23 cellular contexts compared by ENCODE assay signal in the genomic region with DNA sequence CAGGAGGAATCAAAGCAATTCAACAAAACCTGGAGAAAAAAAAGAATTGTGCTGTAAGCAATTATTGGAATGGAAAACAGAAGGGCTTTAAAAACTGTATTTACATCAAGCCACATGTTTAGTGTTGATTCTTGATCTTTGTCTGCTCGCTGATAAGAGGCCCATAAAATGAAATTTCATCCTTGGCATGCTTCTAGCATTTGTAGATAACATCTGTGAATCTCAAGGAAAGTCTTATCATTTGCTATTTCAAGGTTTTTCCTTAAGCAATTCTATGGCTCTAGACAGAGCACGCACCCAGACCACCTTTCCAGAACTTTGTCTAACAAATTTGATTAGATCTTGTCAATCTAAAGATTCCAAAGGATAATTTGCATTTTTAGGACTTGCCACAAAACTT.
DNase-seq lines count a peak whose midpoint lies in the region; ATAC-seq, FAIRE-seq and TF ChIP-seq lines count a peak whose summit lies in the region.
"Had no signal": no experiment of that assay in that cellular context is flagged by ENCODE, and none has a peak within 500 bp of the region (broad histone marks: within the 10 kb centered on the region; RNA-seq: fewer than 3 reads in every experiment).

No MANE protein-coding gene starts in this region.

- H3K4me1 ChIP-seq in GM23338 (ENCODE audit: insufficient read depth) (peaks cover 35% of the 10 kb centered on the region), K562 (replicated peaks in 1 of 2; ENCODE audit: control insufficient read depth in 2 of 2, insufficient read depth in 2 of 2, low read length in 2 of 2) (no peaks in the 10 kb centered on the region), neuronal stem cell (ENCODE audit: control insufficient read depth in 2 of 2, insufficient read depth in 1 of 2, low read depth in 1 of 2, low read length in 2 of 2) (peaks cover 11 to 13% of the 10 kb centered on the region in 2 donors)
- H3K4me1 ChIP-seq: BLaER1 had no signal

- no peaks in the 10 kb centered on the region for H3K27me3 Mint-ChIP-seq in GM23338 (ENCODE audit: insufficient read depth, low read depth, poor library complexity)
- H3K27me3 Mint-ChIP-seq: T-cell had no signal

- H3K9ac ChIP-seq in K562 (ENCODE audit: insufficient read depth in 1 of 2, low read depth in 2 of 2, low read length in 2 of 2), result no peak overlapping the region
- H3K9ac ChIP-seq in neuronal stem cell (ENCODE audit: low read depth, low read length, poor library complexity), result no peak overlapping the region
- H3K9ac ChIP-seq: BLaER1 had no signal

- FAIRE-seq in K562 (lab: Jason Lieb, UNC), result no peak
- FAIRE-seq: GM12892, GM18507, RCC 7860 had no signal

- H2BK12ac ChIP-seq in neuronal stem cell (ENCODE audit: low read length), result no peak overlapping the region

- H3K9me3 ChIP-seq in K562 (replicated peaks; ENCODE audit: control insufficient read depth, insufficient read depth, low read depth, low read length) (no peaks in the 10 kb centered on the region), neuronal stem cell (replicated peaks in 1 of 2; ENCODE audit: control insufficient read depth in 2 of 2, insufficient read depth in 1 of 2, low read depth in 1 of 2, low read length in 2 of 2) (no peaks in the 10 kb centered on the region)
- H3K9me3 ChIP-seq: BLaER1 had no signal

- no peaks in the 10 kb centered on the region for H3K79me1 ChIP-seq in neuronal stem cell (ENCODE audit: low read depth, low read length)

- H3K4me1 Mint-ChIP-seq in GM23338, result peaks cover 41% of the 10 kb centered on the region
- H3K4me1 Mint-ChIP-seq: CD4-positive, alpha-beta memory T cell had no signal

- no peak overlapping the region for H3K4ac ChIP-seq in neuronal stem cell (ENCODE audit: low read length)

- in situ Hi-C loops in K562 (cut with MboI), result no loop called here

- H4K20me1 ChIP-seq in GM23338 (replicated peaks; ENCODE audit: insufficient read depth), result no peaks in the 10 kb centered on the region
- no peaks in the 10 kb centered on the region for H4K20me1 ChIP-seq in K562 (replicated peaks; ENCODE audit: control insufficient read depth, insufficient read depth, low read length)
- H4K20me1 ChIP-seq: BLaER1 had no signal

- H3K9me3 Mint-ChIP-seq in GM23338, result no peaks in the 10 kb centered on the region
- H3K9me3 Mint-ChIP-seq: CD4-positive, alpha-beta memory T cell; T-cell had no signal

- no peak overlapping the region for H3K14ac ChIP-seq in neuronal stem cell (ENCODE audit: low read length)

- no peak overlapping the region for H3K4me3 Mint-ChIP-seq in GM23338
- H3K4me3 Mint-ChIP-seq: CD4-positive, alpha-beta memory T cell; T-cell had no signal

- H3K36me3 Mint-ChIP-seq in GM23338 (ENCODE audit: low read depth), result no peaks in the 10 kb centered on the region
- H3K36me3 Mint-ChIP-seq: CD4-positive, alpha-beta memory T cell; T-cell had no signal

- H4K8ac ChIP-seq in neuronal stem cell (ENCODE audit: low read depth, low read length), result no peak overlapping the region

- H3F3A ChIP-seq in GM23338 (replicated peaks; ENCODE audit: low read depth), result no peaks in the 10 kb centered on the region

- no peak overlapping the region for H3K4me3 ChIP-seq in GM23338
- no peak overlapping the region for H3K4me3 ChIP-seq in LNCaP clone FGC (ENCODE audit: low read depth, low read length)
- no peak overlapping the region for H3K4me3 ChIP-seq in K562
- H3K4me3 ChIP-seq in neuronal stem cell (ENCODE audit: low read length in 2 of 2), result no peak overlapping the region
- H3K4me3 ChIP-seq: BLaER1, SK-N-MC had no signal

- WGBS in K562 (ENCODE audit: insufficient coverage, low coverage, missing lambda C conversion rate), result 0% methylated on average over 2 of the region's 2 CpGs
- no CpG with 5 or more reads among the region's 2 CpGs for WGBS in neuronal stem cell (ENCODE audit: extremely low coverage in 2 of 2, insufficient read length in 2 of 2, insufficient replicate concordance in 1 of 2), 2 donors

- TF ChIP-seq CTCF in GM23338 (conservative IDR thresholded peaks at IDR 0.05; ENCODE audit: low read depth in 2 of 2) (no peak), LNCaP clone FGC (IDR thresholded peaks at IDR 0.05; ENCODE audit: control insufficient read depth, extremely low read depth, insufficient read depth) (no peak), K562 (IDR thresholded peaks at IDR 0.05 in 2 of 3, conservative IDR thresholded peaks at IDR 0.05 in 1 of 3; ENCODE audit: insufficient read depth in 2 of 3, low read depth in 1 of 3, low read length in 3 of 3) (no peak)

- H3K9me1 ChIP-seq in K562 (ENCODE audit: control insufficient read depth, insufficient read depth, low read length), result no peaks in the 10 kb centered on the region

- POLR2A ChIA-PET in K562 (lab: Yijun Ruan, JAX), result no interaction called here

- no peak overlapping the region for H2BK15ac ChIP-seq in neuronal stem cell (ENCODE audit: low read length)

- H2BK5ac ChIP-seq in neuronal stem cell (ENCODE audit: low read length), result no peak overlapping the region

- no peaks in the 10 kb centered on the region for H3K36me3 ChIP-seq in GM23338 (ENCODE audit: insufficient read depth)
- no peaks in the 10 kb centered on the region for H3K36me3 ChIP-seq in K562 (ENCODE audit: control insufficient read depth, insufficient read depth, low read length)
- H3K36me3 ChIP-seq in neuronal stem cell (replicated peaks in 1 of 2; ENCODE audit: control insufficient read depth in 2 of 2, insufficient read depth in 2 of 2, low read length in 2 of 2), result no peaks in the 10 kb centered on the region
- H3K36me3 ChIP-seq: BLaER1 had no signal

- H3K79me2 ChIP-seq in GM23338 (replicated peaks; ENCODE audit: insufficient read depth) (no peaks in the 10 kb centered on the region), K562 (ENCODE audit: control insufficient read depth, insufficient read depth, low read length) (no peaks in the 10 kb centered on the region)

- no peak for TF ChIP-seq RAD21 in K562 (CRISPR knock-in tag; conservative IDR thresholded peaks at IDR 0.05 in 1 of 2, IDR thresholded peaks at IDR 0.05 in 1 of 2)

- H2AK5ac ChIP-seq in neuronal stem cell (ENCODE audit: low read depth, low read length), result no peak overlapping the region

- ATAC-seq in GM23338 (no peak), K562 (no peak), GM18858 (IDR thresholded peaks at IDR 0.05; ENCODE audit: unreplicated experiment) (no peak), HG02973 (IDR thresholded peaks at IDR 0.05; ENCODE audit: unreplicated experiment) (no peak)
- ATAC-seq: T-cell had no signal

- no peak overlapping the region for H3K27ac Mint-ChIP-seq in GM23338
- H3K27ac Mint-ChIP-seq: CD4-positive, alpha-beta memory T cell; T-cell had no signal

- H3K27me3 ChIP-seq in GM23338 (ENCODE audit: insufficient read depth) (no peaks in the 10 kb centered on the region), K562 (ENCODE audit: control insufficient read depth in 2 of 2, insufficient read depth in 2 of 2, low read length in 2 of 2) (peaks cover 0 to 7% of the 10 kb centered on the region in 2 experiments; a peak in 3 of 5 replicates), neuronal stem cell (ENCODE audit: control insufficient read depth in 3 of 3, insufficient read depth in 3 of 3, low read depth in 1 of 3, low read length in 3 of 3) (no peaks in the 10 kb centered on the region)
- H3K27me3 ChIP-seq: BLaER1 had no signal

- no peak overlapping the region for H3K18ac ChIP-seq in neuronal stem cell (ENCODE audit: low read length)

- no TSS peak for BruUV-seq in K562 (replicated peaks; lab: Mats Ljungman, UMichigan)

- TF ChIP-seq EP300 in K562 (IDR thresholded peaks at IDR 0.05; ENCODE audit: low read length), result no peak

- H2AFZ ChIP-seq in GM23338, result peak overlapping the region; percentile 39; the same call in 1 of the 2 replicates
- no peak overlapping the region for H2AFZ ChIP-seq in K562 (ENCODE audit: low read depth, low read length)
- H2AFZ ChIP-seq in neuronal stem cell (ENCODE audit: low read length), result peak overlapping the region; percentile 83

- no peak overlapping the region for H2BK120ac ChIP-seq in neuronal stem cell (ENCODE audit: low read depth, low read length)

- peaks cover 4% of the 10 kb centered on the region; the same call in 1 of the 2 replicates for H3K9me2 ChIP-seq in GM23338 (ENCODE audit: insufficient read depth)

- H3K4me2 ChIP-seq in GM23338, result 0 out of 2 replicates have a peak overlapping the region, but pooled peaks have one; percentile 28
- H3K4me2 ChIP-seq in K562 (ENCODE audit: insufficient read depth, low read length), result no peak overlapping the region
- H3K4me2 ChIP-seq in neuronal stem cell (ENCODE audit: insufficient read depth, low read length, poor library complexity, severe bottlenecking), result no peak overlapping the region
- H3K4me2 ChIP-seq: BLaER1 had no signal

- H3K23ac ChIP-seq in neuronal stem cell (ENCODE audit: low read depth, low read length, poor library complexity), result no peak overlapping the region

- intact Hi-C loops in K562 (cut with micrococcal nuclease), result no loop called here

- no peak overlapping the region for H4K91ac ChIP-seq in neuronal stem cell (ENCODE audit: low read depth, low read length, poor library complexity)

- H3K27ac ChIP-seq in GM23338 (ENCODE audit: low read depth), result peak overlapping the region; percentile 27; the same call in 1 of the 2 replicates
- no peak overlapping the region for H3K27ac ChIP-seq in K562 (ENCODE audit: extremely low read depth, low read depth, low read length)
- H3K27ac ChIP-seq in neuronal stem cell (replicated peaks; ENCODE audit: low read length), result no peak overlapping the region
- H3K27ac ChIP-seq: BLaER1, SK-N-MC had no signal

- no peak for TF ChIP-seq POLR2A in K562 (conservative IDR thresholded peaks at IDR 0.05)

- DNase-seq in GM23338 (ENCODE audit: low spot score), result no peak
- peak; percentile 64 for DNase-seq in LNCaP clone FGC (ENCODE audit: low read depth)
- no peak for DNase-seq in K562 (ENCODE audit: extremely low read depth in 1 of 4, low spot score in 3 of 4)
- DNase-seq in neuronal stem cell (ENCODE audit: low spot score), result no peak
- DNase-seq in NCI-H226, result no peak
- DNase-seq: CD4-positive, alpha-beta memory T cell; DMS53; HCEC 1CT; MM.1S; NCI-H1092 treated with DMSO at 0.1 percent for 48 hours; NCI-H146; NCI-H2029 treated with DMSO at 0.1 percent for 48 hours; NCI-H510A; NCI-H774; Right ventricle myocardium superior; T-cell had no signal

- CTCF ChIA-PET in K562 (lab: Yijun Ruan, JAX; ENCODE audit: low intra/inter-chr PET ratio), result no interaction called here

TF ChIP-seq in K562, 482 proteins besides CTCF, POLR2A, EP300 and RAD21 (continues in another document):
- TF ChIP-seq ZNF830 (CRISPR knock-in tag; IDR thresholded peaks at IDR 0.05) (no peak), CREB3L1 (IDR thresholded peaks at IDR 0.05; ENCODE audit: borderline replicate concordance, low read depth) (no peak)
